In the genomic region with DNA sequence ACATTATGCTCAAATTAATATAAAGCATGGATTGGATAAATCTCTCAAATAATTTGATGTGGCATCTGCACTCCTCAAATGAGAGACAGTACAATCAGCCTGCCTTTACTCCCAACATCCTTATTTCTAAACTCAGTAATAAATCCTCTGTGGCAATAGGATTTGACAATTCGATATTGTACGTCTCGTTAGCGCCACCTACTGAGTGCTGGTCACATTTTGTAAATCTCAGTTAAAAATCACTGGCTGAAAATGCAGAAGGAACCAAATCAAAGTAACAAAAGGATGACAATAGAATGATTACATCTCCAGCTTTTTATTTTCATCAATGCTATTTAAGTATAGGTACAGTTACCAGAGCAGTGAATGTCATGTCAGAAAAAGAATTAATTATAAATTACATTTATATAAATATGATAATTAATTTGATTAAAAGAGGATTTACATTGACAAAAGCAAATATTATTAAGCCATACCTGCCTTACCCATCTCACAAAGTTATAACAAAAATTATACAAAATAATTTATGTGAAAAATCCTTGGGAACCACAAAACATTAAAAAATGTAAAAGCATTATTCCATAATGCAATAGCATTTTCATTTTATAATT, we compare ENCODE assay signal across 8 cellular contexts. TPM values are rescaled to one million over a fixed set of nuclear protein-coding genes. Genes with fewer than 3 reads are reported as not detected.
DNase-seq lines count a peak whose midpoint lies in the region; TF ChIP-seq lines count a peak whose summit lies in the region.

No MANE protein-coding gene starts in this region.

- TF ChIP-seq CTCF in OCI-LY7 (conservative IDR thresholded peaks at IDR 0.05; ENCODE audit: low read length) (peak; percentile 95), fibroblast of mammary gland (conservative IDR thresholded peaks at IDR 0.05; ENCODE audit: control insufficient read depth, insufficient read depth, low read depth, low read length) (peak; percentile 83), neural progenitor cell (IDR thresholded peaks at IDR 0.05) (peak; percentile 90)

- H3K27me3 Mint-ChIP-seq in neural progenitor cell (ENCODE audit: insufficient read depth, low read depth) = peaks cover 3% of the 10 kb centered on the region

- POLR2A ChIA-PET in OCI-LY7 (lab: Charles Lee) = interaction anchor here (1.8 kb wide), 1 partner anchor 8 kb away, joined by 3 read pairs; no protein-coding TSS in a partner anchor

- no peaks in the 10 kb centered on the region for H3K36me3 ChIP-seq in OCI-LY7 (ENCODE audit: insufficient read depth, low read length)
- H3K36me3 ChIP-seq in neural progenitor cell = no peaks in the 10 kb centered on the region

- CTCF ChIA-PET in OCI-LY7 (lab: Charles Lee; ENCODE audit: unreplicated experiment) = no interaction called here

- H3K4me1 Mint-ChIP-seq in neural progenitor cell = no peaks in the 10 kb centered on the region

- no peaks in the 10 kb centered on the region for H3K27me3 ChIP-seq in neural progenitor cell

- H3K4me1 ChIP-seq in OCI-LY7 (ENCODE audit: insufficient read depth, low read length, poor library complexity, severe bottlenecking) (no peaks in the 10 kb centered on the region), neural progenitor cell (no peaks in the 10 kb centered on the region)

- no peak overlapping the region for H3K4me3 Mint-ChIP-seq in neural progenitor cell

- no peak overlapping the region for H3K27ac ChIP-seq in OCI-LY7 (ENCODE audit: low read depth, low read length, poor library complexity, severe bottlenecking)
- H3K27ac ChIP-seq in neural progenitor cell = no peak overlapping the region

- H3K4me3 ChIP-seq in OCI-LY7 (ENCODE audit: low read depth, low read length, poor library complexity, severe bottlenecking) = no peak overlapping the region
- H3K4me3 ChIP-seq in fibroblast of mammary gland (ENCODE audit: control insufficient read depth, low read depth, low read length) = no peak overlapping the region
- no peak overlapping the region for H3K4me3 ChIP-seq in neural progenitor cell

- no peaks in the 10 kb centered on the region for H3K9me3 ChIP-seq in OCI-LY7 (ENCODE audit: low read length)
- H3K9me3 ChIP-seq in neural progenitor cell (ENCODE audit: low read depth) = no peaks in the 10 kb centered on the region

- no peaks in the 10 kb centered on the region for H3K9me2 ChIP-seq in OCI-LY7 (ENCODE audit: insufficient read depth, low read length)

- no peaks in the 10 kb centered on the region for H3K9me3 Mint-ChIP-seq in neural progenitor cell

- no peaks in the 10 kb centered on the region for H3K36me3 Mint-ChIP-seq in neural progenitor cell

- BruUV-seq in OCI-LY7 (replicated peaks; lab: Mats Ljungman, UMichigan) = no TSS peak

- H3K27ac Mint-ChIP-seq in neural progenitor cell = no peak overlapping the region

- no peak overlapping the region for H3K4me2 ChIP-seq in OCI-LY7 (ENCODE audit: low read length)
- H3K4me2 ChIP-seq in neural progenitor cell = no peak overlapping the region

- H2AFZ ChIP-seq in OCI-LY7 (ENCODE audit: low read length) (no peak overlapping the region), neural progenitor cell (replicated peaks) (no peak overlapping the region)

- no peak overlapping the region for H3K9ac ChIP-seq in neural progenitor cell

- no peaks in the 10 kb centered on the region for H3F3A ChIP-seq in neural progenitor cell (ENCODE audit: low read depth)

- peak; percentile 68 to 87 for DNase-seq in NCI-H524 (lab: John Stamatoyannopoulos, UW)
- DNase-seq in NCI-H524 treated with DMSO at 0.1 percent for 48 hours (lab: John Stamatoyannopoulos, UW) = no peak
- DNase-seq in HuH-7 (ENCODE audit: low spot score) = peak; percentile 42
- peak; percentile 75 for DNase-seq in OCI-LY7 (ENCODE audit: low spot score)
- peak; percentile 54 for DNase-seq in activated T-cell treated with anti-CD3 and anti-CD28 coated beads, Interleukin-2, amount 50 U/mL, for 1 hour
- DNase-seq in fibroblast of mammary gland (ENCODE audit: low read depth) = peak; percentile 80
- DNase-seq in neural progenitor cell (ENCODE audit: low spot score) = peak; percentile 89
- peak; percentile 92 for DNase-seq in superior temporal gyrus (ENCODE audit: extremely low spot score)

- intact Hi-C loops in OCI-LY7 (cut with micrococcal nuclease; ENCODE audit: unreplicated experiment) = loop anchor here (5.0 kb wide), 1 partner anchor 120 kb away; no protein-coding TSS in a partner anchor

- H4K20me1 ChIP-seq in OCI-LY7 (ENCODE audit: insufficient read depth, low read length) (no peaks in the 10 kb centered on the region), neural progenitor cell (ENCODE audit: low read depth) (no peaks in the 10 kb centered on the region)

- H3K79me2 ChIP-seq in OCI-LY7 (ENCODE audit: insufficient read depth, low read depth, low read length) = no peaks in the 10 kb centered on the region
- H3K79me2 ChIP-seq in neural progenitor cell (ENCODE audit: low read depth) = no peaks in the 10 kb centered on the region

RNA-seq across cellular contexts. Expression of a gene that starts 20.2 kb away (rescaled TPM):
- total RNA-seq in OCI-LY7 (2014; rRNA removed; shearing (Covaris generic)) = not detected in 2 replicates
- not detected in 2 replicates for total RNA-seq in OCI-LY7 (2022)
- total RNA-seq in neural progenitor cell (ENCODE audit: low replicate concordance) = not detected in 2 replicates

RNA-seq across cellular contexts. Expression of a gene that starts 34.4 kb away (rescaled TPM):
- not detected in 2 replicates for total RNA-seq in OCI-LY7 (2014; rRNA removed; shearing (Covaris generic))
- not detected in 2 replicates for total RNA-seq in OCI-LY7 (2022)
- 0.09 TPM in 1 of 2 replicates, not detected in the other for total RNA-seq in neural progenitor cell (ENCODE audit: low replicate concordance)

RNA-seq across cellular contexts. Expression of a gene that starts 34.5 kb away (rescaled TPM):
- total RNA-seq in OCI-LY7 (2014; rRNA removed; shearing (Covaris generic)) = 21.6 and 37.9 TPM in 2 replicates
- total RNA-seq in OCI-LY7 (2022) (49.0 and 51.0 TPM in 2 replicates), neural progenitor cell (ENCODE audit: low replicate concordance) (69.2 and 92.6 TPM in 2 replicates)
